10 cellular contexts compared by ENCODE assay signal in the genomic region with DNA sequence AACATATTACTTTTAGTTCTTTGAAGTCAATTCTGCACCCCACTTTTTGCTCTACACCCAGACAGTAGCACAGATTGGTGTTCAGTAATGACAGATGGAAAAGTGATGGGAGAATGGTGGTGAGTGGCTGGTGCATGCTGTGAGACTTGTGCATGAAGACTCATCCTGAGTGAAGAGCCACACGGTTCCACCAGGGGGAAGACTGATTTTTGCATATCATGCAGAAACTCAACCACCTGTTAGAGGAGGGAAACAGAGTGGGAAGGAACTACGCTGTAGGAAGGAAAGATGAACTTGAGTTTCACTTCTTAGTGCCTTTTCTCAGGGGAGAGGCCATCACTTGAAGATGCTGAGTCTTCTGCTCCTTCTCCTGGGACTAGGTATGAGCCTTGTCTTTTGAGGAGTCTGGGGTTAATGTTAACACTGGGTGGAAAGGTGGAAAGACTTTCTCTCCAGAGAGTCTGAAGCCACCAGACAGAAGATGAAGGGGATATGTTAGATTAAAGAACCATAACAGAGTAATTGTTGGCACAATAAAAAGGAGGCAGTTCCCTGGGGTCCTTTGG. TPM values are rescaled to one million over a fixed set of nuclear protein-coding genes. Genes with fewer than 3 reads are reported as not detected.
A peak's percentile ranks its signal among the peaks of the same experiment; 100 is the strongest.
DNase-seq lines count a peak whose midpoint lies in the region; ATAC-seq and TF ChIP-seq lines count a peak whose summit lies in the region.
"Had no signal": no experiment of that assay in that cellular context is flagged by ENCODE, and none has a peak within 500 bp of the region (broad histone marks: within the 10 kb centered on the region; RNA-seq: fewer than 3 reads in every experiment).

No MANE protein-coding gene starts in this region.

- H3K36me3 Mint-ChIP-seq in endothelial cell (ENCODE audit: low read depth, unreplicated experiment) = no peaks in the 10 kb centered on the region

- peak; percentile 70 for ATAC-seq in GM19468 (IDR thresholded peaks at IDR 0.05; ENCODE audit: extremely low read depth, unreplicated experiment)
- peak; percentile 97 for ATAC-seq in HG03354 (IDR thresholded peaks at IDR 0.05; ENCODE audit: poor library complexity, severe bottlenecking, unreplicated experiment)

- H3K27ac Mint-ChIP-seq in endothelial cell (ENCODE audit: unreplicated experiment) = no peak overlapping the region

- H3K4me3 Mint-ChIP-seq in endothelial cell (ENCODE audit: unreplicated experiment) = no peak overlapping the region

- H3K27me3 Mint-ChIP-seq in endothelial cell (ENCODE audit: unreplicated experiment) = no peaks in the 10 kb centered on the region

- H3K27me3 ChIP-seq in brain microvascular endothelial cell (replicated peaks) = peaks cover 4% of the 10 kb centered on the region

- no peaks in the 10 kb centered on the region for H3K9me3 Mint-ChIP-seq in endothelial cell (ENCODE audit: unreplicated experiment)

- no peak overlapping the region for H3K4me3 ChIP-seq in GM12875 (ENCODE audit: low read depth, low read length)
- no peak overlapping the region for H3K4me3 ChIP-seq in brain microvascular endothelial cell (ENCODE audit: low read depth, low read length)
- H3K4me3 ChIP-seq: skin epidermis had no signal

- H3K27ac ChIP-seq in brain microvascular endothelial cell = no peak overlapping the region
- H3K27ac ChIP-seq: skin epidermis had no signal

- TF ChIP-seq CTCF in GM12875 (IDR thresholded peaks at IDR 0.05; ENCODE audit: borderline replicate concordance, insufficient read depth, low read depth, low read length) (peak; percentile 46; the same call in 1 of the 2 replicates), brain microvascular endothelial cell (IDR thresholded peaks at IDR 0.05; ENCODE audit: low read depth, low read length, missing control alignments) (peak; percentile 33), endothelial cell (IDR thresholded peaks at IDR 0.05; ENCODE audit: unreplicated experiment) (no peak)

- no peak for DNase-seq in brain microvascular endothelial cell
- DNase-seq in endothelial cell (ENCODE audit: low spot score) = no peak
- DNase-seq in GOT3 (lab: John Stamatoyannopoulos, UW) = no peak
- no peak for DNase-seq in activated effector memory CD4-positive, alpha-beta T cell treated with anti-CD3 and anti-CD28 coated beads, Interleukin-2, amount 50 U/mL, for 16 hours
- no peak for DNase-seq in OCI-M2 (lab: John Stamatoyannopoulos, UW; ENCODE audit: unreplicated experiment)
- DNase-seq: activated CD4-positive, CD25-positive, alpha-beta regulatory T cell had no signal

- H3K36me3 ChIP-seq in brain microvascular endothelial cell (replicated peaks) = no peaks in the 10 kb centered on the region

- no peaks in the 10 kb centered on the region for H3K4me1 Mint-ChIP-seq in endothelial cell (ENCODE audit: unreplicated experiment)

- in situ Hi-C loops in brain microvascular endothelial cell (cut with HindIII; ENCODE audit: low pct_ligation_motif_present, low sequenced_read_pairs) = no loop called here

RNA-seq across cellular contexts. Expression of a gene that starts 9.3 kb away (rescaled TPM):
- total RNA-seq in endothelial cell (ENCODE audit: unreplicated experiment) = 0.82 TPM

RNA-seq across cellular contexts. Expression of a gene that starts 30.8 kb away (rescaled TPM):
- 2.0 TPM for total RNA-seq in endothelial cell (ENCODE audit: unreplicated experiment)
